In genomic region chr14:59328410-59328809, GRCh38 we compare ENCODE assay signal across 1 cellular context.
TF ChIP-seq lines count a peak whose summit lies in the region.

No MANE protein-coding gene starts in this region.

TF ChIP-seq in GM12878, 131 proteins besides CTCF, POLR2A, EP300 and RAD21 (continued from another document):
- TF ChIP-seq RELB (IDR thresholded peaks at IDR 0.05; ENCODE audit: low read depth) = no peak
- no peak for TF ChIP-seq STAT1 (conservative IDR thresholded peaks at IDR 0.05)
- no peak for TF ChIP-seq ZNF622 (IDR thresholded peaks at IDR 0.05)
- TF ChIP-seq LARP7 (IDR thresholded peaks at IDR 0.05) = no peak
- no peak for TF ChIP-seq SIN3A (IDR thresholded peaks at IDR 0.05; ENCODE audit: low read depth, low read length)
TF ChIP-seq in GM12878: peak in this region for 0.
